In the genomic region with DNA sequence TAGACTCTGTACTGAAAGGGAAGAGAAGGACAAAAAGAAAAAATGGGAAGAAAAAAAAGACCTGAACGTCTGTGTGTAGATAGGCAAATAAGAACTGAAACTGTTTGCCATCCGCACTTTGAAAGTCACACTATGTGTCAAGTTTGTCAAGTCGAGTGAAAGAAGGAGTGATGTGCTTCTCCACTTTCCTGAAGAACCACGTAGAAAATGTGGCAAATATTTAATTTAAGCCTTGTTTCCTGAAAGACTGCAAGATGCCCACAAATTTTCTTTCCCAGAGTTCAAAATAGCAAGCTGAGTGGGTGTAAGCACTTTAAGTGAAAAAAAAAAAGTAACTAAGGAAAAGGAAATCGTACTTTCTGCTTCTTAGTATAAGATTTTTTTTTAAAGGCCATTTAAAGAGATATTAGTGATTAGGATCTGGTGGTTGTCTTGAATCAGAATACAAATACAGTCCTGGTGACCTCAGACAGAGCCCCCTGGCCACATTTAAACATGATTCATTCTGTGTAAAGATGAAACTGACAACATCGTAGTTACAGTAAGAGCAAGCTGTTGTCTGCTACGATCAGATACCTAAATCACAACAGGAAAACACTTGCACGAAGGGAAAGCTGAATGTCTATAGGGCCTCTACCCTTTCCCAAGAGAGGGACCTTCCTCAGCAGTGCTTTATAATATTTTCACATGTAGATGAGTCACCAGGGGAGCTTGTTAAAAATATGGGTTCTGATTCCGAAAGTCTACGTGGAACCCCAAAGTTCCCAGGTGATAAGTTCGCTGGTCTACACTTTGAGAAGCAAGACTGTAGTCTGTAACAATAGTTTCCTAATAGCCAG, we compare ENCODE assay signal across 8 cellular contexts.
DNase-seq lines count a peak whose midpoint lies in the region; ATAC-seq and TF ChIP-seq lines count a peak whose summit lies in the region.

No MANE protein-coding gene starts in this region.

- no peaks in the 10 kb centered on the region for H3K27me3 Mint-ChIP-seq in MCF 10A (ENCODE audit: insufficient read depth, unreplicated experiment)

- H3K4me1 Mint-ChIP-seq in MCF 10A (ENCODE audit: insufficient read depth, unreplicated experiment) = peaks cover 72% of the 10 kb centered on the region

- no peak overlapping the region for H3K9ac ChIP-seq in parathyroid adenoma

- POLR2A ChIA-PET in MCF 10A (lab: Yijun Ruan, JAX) = interaction anchor here (0.5 to 12.1 kb wide), 21 partner anchors 9 to 712 kb away, joined by 3 to 101 read pairs (median 4); a partner anchor contains a TSS

- no peak overlapping the region for H3K27ac ChIP-seq in parathyroid adenoma

- peak overlapping the region; percentile 87 for H3K27ac Mint-ChIP-seq in MCF 10A (ENCODE audit: low read depth, unreplicated experiment)

- DNase-seq in M059J (ENCODE audit: low read depth) (peak; percentile 93), MCF 10A (ENCODE audit: unreplicated experiment) (peak; percentile 58), ecto neural progenitor cell (ENCODE audit: low spot score) (no peak), SHP77 treated with DMSO at 0.1 percent for 48 hours (lab: John Stamatoyannopoulos, UW) (no peak), nucleus accumbens (lab: John Stamatoyannopoulos, UW) (no peak)

- H3K4me3 ChIP-seq in parathyroid adenoma (ENCODE audit: low read depth, low read length) = no peak overlapping the region

- peaks cover 12% of the 10 kb centered on the region for H3K79me2 ChIP-seq in parathyroid adenoma

- H3K4me2 ChIP-seq in parathyroid adenoma (ENCODE audit: low read length) = no peak overlapping the region

- intact Hi-C loops in MCF 10A (cut with micrococcal nuclease) = no loop called here

- H3K27me3 ChIP-seq in parathyroid adenoma (ENCODE audit: control insufficient read depth, insufficient read depth, low read length) = no peaks in the 10 kb centered on the region

- CTCF ChIA-PET in MCF 10A (lab: Yijun Ruan, JAX) = interaction anchor here (0.7 to 1.0 kb wide), 3 partner anchors 43 to 833 kb away, joined by 3 to 5 read pairs (median 3); no protein-coding TSS in a partner anchor

- peaks cover 7% of the 10 kb centered on the region for H3K36me3 Mint-ChIP-seq in MCF 10A (ENCODE audit: insufficient read depth, unreplicated experiment)

- peak overlapping the region; percentile 60 for H3K4me3 Mint-ChIP-seq in MCF 10A (ENCODE audit: unreplicated experiment)

- H3K9me3 ChIP-seq in parathyroid adenoma (ENCODE audit: control insufficient read depth, low read length) = no peaks in the 10 kb centered on the region

- no TSS peak for BruUV-seq in MCF 10A (replicated peaks; lab: Mats Ljungman, UMichigan)

- TF ChIP-seq CTCF in MCF 10A (IDR thresholded peaks at IDR 0.05; ENCODE audit: unreplicated experiment) (no peak), parathyroid adenoma (IDR thresholded peaks at IDR 0.05) (no peak)

- peak overlapping the region; percentile 25 for H2AFZ ChIP-seq in parathyroid adenoma

- H3K9me3 Mint-ChIP-seq in MCF 10A (ENCODE audit: unreplicated experiment) = no peaks in the 10 kb centered on the region

- no peaks in the 10 kb centered on the region for H3K36me3 ChIP-seq in parathyroid adenoma (ENCODE audit: control insufficient read depth, insufficient read depth, low read length)

- H3K4me1 ChIP-seq in parathyroid adenoma = peaks cover 30% of the 10 kb centered on the region

- ATAC-seq in GM18498 (IDR thresholded peaks at IDR 0.05; ENCODE audit: unreplicated experiment) = peak; percentile 67
- ATAC-seq in GM21723 (IDR thresholded peaks at IDR 0.05; ENCODE audit: unreplicated experiment) = peak; percentile 67

Comparison
In these comparisons a context has a peak if more than half of its experiments do, and no peak if none do; other contexts are left out.
1. DNase-seq: peak in M059J (single experiment) and MCF 10A (single experiment); none in ecto neural progenitor cell (single experiment), SHP77 treated with DMSO at 0.1 percent for 48 hours (single experiment) and nucleus accumbens (0 of 56).